In the genomic region with DNA sequence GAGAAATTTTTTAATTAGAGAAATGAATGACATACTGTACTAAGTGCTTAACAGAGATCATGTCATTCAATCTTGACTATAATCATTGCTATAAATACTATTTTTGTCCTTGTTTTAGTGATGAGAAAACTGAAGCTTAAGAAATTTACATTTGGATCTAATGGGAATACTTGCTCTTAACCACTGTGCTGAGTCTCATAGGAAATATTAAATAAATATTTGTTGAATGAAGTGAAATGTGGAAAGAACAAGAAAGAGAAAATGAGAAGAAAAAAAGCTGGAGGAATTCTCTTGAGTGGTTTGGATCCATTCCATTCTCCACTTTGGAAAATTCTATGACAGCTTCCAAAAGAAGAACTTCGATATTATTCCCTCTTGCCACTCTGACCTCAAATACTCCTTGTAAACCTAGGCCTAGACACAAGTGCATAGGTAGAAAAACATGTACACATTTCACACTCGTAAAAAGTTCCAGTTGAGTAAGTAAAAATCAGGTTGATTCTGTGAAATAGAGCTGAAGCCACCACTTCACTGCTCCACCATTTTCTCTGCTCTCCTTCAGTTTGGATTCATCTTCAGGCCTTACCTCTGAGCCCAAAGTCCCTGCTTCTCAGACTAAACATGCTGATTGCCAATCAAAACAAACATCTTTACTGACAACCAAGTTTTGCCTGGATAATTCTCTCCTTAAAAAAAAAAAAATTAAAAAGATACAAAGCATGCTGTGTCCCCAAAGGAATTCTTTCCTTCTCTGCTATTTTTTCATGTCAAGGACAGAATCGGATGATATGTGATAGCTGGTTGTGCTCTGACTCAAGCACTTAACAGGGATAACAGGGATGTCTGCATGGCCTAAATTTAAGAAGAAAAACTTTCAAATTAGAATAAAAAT, we compare ENCODE assay signal across 24 cellular contexts.
DNase-seq lines count a peak whose midpoint lies in the region; ATAC-seq, FAIRE-seq and TF ChIP-seq lines count a peak whose summit lies in the region.
"Had no signal": no experiment of that assay in that cellular context is flagged by ENCODE, and none has a peak within 500 bp of the region (broad histone marks: within the 10 kb centered on the region; RNA-seq: fewer than 3 reads in every experiment).

No MANE protein-coding gene starts in this region.

- no peaks in the 10 kb centered on the region for H3K79me2 ChIP-seq in H1 (ENCODE audit: control insufficient read depth in 1 of 2, insufficient read depth in 2 of 2, low read length in 2 of 2)

- no peak overlapping the region for H2BK5ac ChIP-seq in H1 (ENCODE audit: low read depth, low read length)

- POLR2A ChIA-PET in H1 (lab: Charles Lee; ENCODE audit: partially characterized antibody): no interaction called here

- no peak overlapping the region for H4K8ac ChIP-seq in H1 (ENCODE audit: extremely low read depth, insufficient read depth, low read length)

- DNase-seq in H1 (ENCODE audit: low read depth in 1 of 2, low spot score in 2 of 2) (no peak), mesothelial cell of epicardium (ENCODE audit: low spot score in 2 of 2, unreplicated experiment in 2 of 2) (no peak), suprapubic skin (ENCODE audit: low spot score in 2 of 2) (no peak)
- DNase-seq in effector memory CD4-positive, alpha-beta T cell: no peak
- no peak for DNase-seq in stimulated activated CD8-positive, alpha-beta memory T cell treated with anti-CD3 and anti-CD28 coated beads, Interleukin-4, amount 100 ng/mL, for 48 hours
- DNase-seq: activated CD4-positive, alpha-beta T cell treated with anti-CD3 and anti-CD28 coated beads, Interleukin-2, amount 50 U/mL, for 48 hours; activated CD4-positive, CD25-positive, alpha-beta regulatory T cell; cerebellar nuclear complex; COR-L47; DMS53; dorsolateral prefrontal cortex; H9; head of caudate nucleus; NCI-H1105; NCI-H1930; NCI-H524 treated with DMSO at 0.1 percent for 48 hours; psoas muscle had no signal

- H3K27ac Mint-ChIP-seq in mesothelial cell of epicardium: peak overlapping the region; percentile 21
- H3K27ac Mint-ChIP-seq in stimulated activated memory B cell treated with anti-CD40 and anti-IgM and Interleukin-4, amounts not matched to agents 10 μg/mL and 1 μg/mL and 100 μg/mL, for 72 hours: no peak overlapping the region
- H3K27ac Mint-ChIP-seq: activated naive CD4-positive, alpha-beta T cell treated with anti-CD3 and anti-CD28 coated beads, Interleukin-2, amount 50 U/mL, for 24 hours; memory B cell had no signal

- H4K5ac ChIP-seq in H1 (ENCODE audit: insufficient read length, low read depth, low read length): no peak overlapping the region

- no peaks in the 10 kb centered on the region for H3K9me3 ChIP-seq in H1 (ENCODE audit: insufficient read depth in 2 of 2, low read depth in 1 of 2, low read length in 1 of 2)
- H3K9me3 ChIP-seq in suprapubic skin: no peaks in the 10 kb centered on the region
- no peaks in the 10 kb centered on the region for H3K9me3 ChIP-seq in effector memory CD4-positive, alpha-beta T cell (ENCODE audit: control insufficient read depth, low read length)
- H3K9me3 ChIP-seq: BLaER1 treated with 17β-estradiol and CSF1 and Interleukin-3, amounts not matched to agents 10 nM and 100 nM; psoas muscle had no signal

- no peaks in the 10 kb centered on the region for H3K27me3 Mint-ChIP-seq in mesothelial cell of epicardium (ENCODE audit: low read depth)
- no peaks in the 10 kb centered on the region for H3K27me3 Mint-ChIP-seq in stimulated activated memory B cell treated with anti-CD40 and anti-IgM and Interleukin-4, amounts not matched to agents 10 μg/mL and 1 μg/mL and 100 μg/mL, for 72 hours
- H3K27me3 Mint-ChIP-seq: activated naive CD4-positive, alpha-beta T cell treated with anti-CD3 and anti-CD28 coated beads, Interleukin-2, amount 50 U/mL, for 24 hours; memory B cell had no signal

- no peak overlapping the region for H2BK15ac ChIP-seq in H1 (ENCODE audit: low read length)

- no peak overlapping the region for H2AK5ac ChIP-seq in H1 (ENCODE audit: low read depth, low read length)

- no peaks in the 10 kb centered on the region for H3K23me2 ChIP-seq in H1 (ENCODE audit: low read depth, low read length)

- no peak overlapping the region for H2BK12ac ChIP-seq in H1 (ENCODE audit: low read depth, low read length)

- H3K36me3 Mint-ChIP-seq in mesothelial cell of epicardium: no peaks in the 10 kb centered on the region
- no peaks in the 10 kb centered on the region for H3K36me3 Mint-ChIP-seq in stimulated activated memory B cell treated with anti-CD40 and anti-IgM and Interleukin-4, amounts not matched to agents 10 μg/mL and 1 μg/mL and 100 μg/mL, for 72 hours
- H3K36me3 Mint-ChIP-seq: activated naive CD4-positive, alpha-beta T cell treated with anti-CD3 and anti-CD28 coated beads, Interleukin-2, amount 50 U/mL, for 24 hours; memory B cell had no signal

- H3K4me2 ChIP-seq in H1 (ENCODE audit: insufficient read depth in 1 of 2, low read depth in 2 of 2, low read length in 2 of 2): no peak overlapping the region
- H3K4me2 ChIP-seq: BLaER1 treated with 17β-estradiol and CSF1 and Interleukin-3, amounts not matched to agents 10 nM and 100 nM had no signal

- no peak overlapping the region for H4K91ac ChIP-seq in H1 (replicated peaks; ENCODE audit: insufficient read length, low read length)

- H3K4me3 ChIP-seq in H1 (ENCODE audit: extremely low read depth in 1 of 4, insufficient read depth in 2 of 4, low read depth in 3 of 4, low read length in 4 of 4) (no peak overlapping the region), suprapubic skin (no peak overlapping the region)
- no peak overlapping the region for H3K4me3 ChIP-seq in effector memory CD4-positive, alpha-beta T cell (ENCODE audit: insufficient read depth, low read depth, low read length, poor library complexity, severe bottlenecking)
- H3K4me3 ChIP-seq: BLaER1 treated with 17β-estradiol and CSF1 and Interleukin-3, amounts not matched to agents 10 nM and 100 nM; dorsolateral prefrontal cortex; psoas muscle; SJSA1 had no signal

- no peaks in the 10 kb centered on the region for H3K79me1 ChIP-seq in H1 (ENCODE audit: low read depth, low read length)

- H2AFZ ChIP-seq in H1 (ENCODE audit: low read length): 0 out of 2 replicates have a peak overlapping the region, but pooled peaks have one; percentile 10

- H3K18ac ChIP-seq in H1 (ENCODE audit: extremely low read depth, low read length): no peak overlapping the region

- FAIRE-seq in H1 (lab: Jason Lieb, UNC): no peak
- FAIRE-seq: endothelial cell of umbilical vein had no signal

- no peak overlapping the region for H3K4ac ChIP-seq in H1 (replicated peaks; ENCODE audit: insufficient read length, low read depth, low read length)

- TF ChIP-seq CTCF in H1 (IDR thresholded peaks at IDR 0.05; ENCODE audit: control extremely low read depth in 1 of 3, insufficient read depth in 1 of 3, low read depth in 1 of 3, low read length in 3 of 3): no peak
- no peak for TF ChIP-seq CTCF in mesothelial cell of epicardium (IDR thresholded peaks at IDR 0.05; ENCODE audit: unreplicated experiment)
- no peak for TF ChIP-seq CTCF in suprapubic skin (IDR thresholded peaks at IDR 0.05)

- no peaks in the 10 kb centered on the region for H3K27me3 ChIP-seq in H1 (replicated peaks in 1 of 4; ENCODE audit: control insufficient read depth in 3 of 4, extremely low read depth in 1 of 4, insufficient read depth in 3 of 4, low read length in 3 of 4)
- H3K27me3 ChIP-seq in suprapubic skin: no peaks in the 10 kb centered on the region
- H3K27me3 ChIP-seq in effector memory CD4-positive, alpha-beta T cell (replicated peaks; ENCODE audit: control insufficient read depth, insufficient read depth, low read length, poor library complexity, severe bottlenecking): no peaks in the 10 kb centered on the region
- H3K27me3 ChIP-seq: BLaER1 treated with 17β-estradiol and CSF1 and Interleukin-3, amounts not matched to agents 10 nM and 100 nM; dorsolateral prefrontal cortex; SJSA1 had no signal

- peaks cover 12% of the 10 kb centered on the region for H3K4me1 Mint-ChIP-seq in mesothelial cell of epicardium
- H3K4me1 Mint-ChIP-seq in stimulated activated memory B cell treated with anti-CD40 and anti-IgM and Interleukin-4, amounts not matched to agents 10 μg/mL and 1 μg/mL and 100 μg/mL, for 72 hours: no peaks in the 10 kb centered on the region
- H3K4me1 Mint-ChIP-seq: activated naive CD4-positive, alpha-beta T cell treated with anti-CD3 and anti-CD28 coated beads, Interleukin-2, amount 50 U/mL, for 24 hours; memory B cell had no signal

- no peak overlapping the region for H3K23ac ChIP-seq in H1 (ENCODE audit: insufficient read length)

- no peak overlapping the region for H3K56ac ChIP-seq in H1 (replicated peaks; ENCODE audit: insufficient read length, low read depth, low read length)

- H3K4me3 Mint-ChIP-seq in mesothelial cell of epicardium: no peak overlapping the region
- H3K4me3 Mint-ChIP-seq in stimulated activated memory B cell treated with anti-CD40 and anti-IgM and Interleukin-4, amounts not matched to agents 10 μg/mL and 1 μg/mL and 100 μg/mL, for 72 hours: no peak overlapping the region
- H3K4me3 Mint-ChIP-seq: activated naive CD4-positive, alpha-beta T cell treated with anti-CD3 and anti-CD28 coated beads, Interleukin-2, amount 50 U/mL, for 24 hours; H9; memory B cell had no signal

- no peaks in the 10 kb centered on the region for H3K36me3 ChIP-seq in H1 (ENCODE audit: control insufficient read depth in 2 of 4, insufficient read depth in 4 of 4, low read length in 3 of 4)
- H3K36me3 ChIP-seq in suprapubic skin: no peaks in the 10 kb centered on the region
- H3K36me3 ChIP-seq in effector memory CD4-positive, alpha-beta T cell (ENCODE audit: control insufficient read depth, insufficient read depth, low read length): no peaks in the 10 kb centered on the region
- H3K36me3 ChIP-seq: BLaER1 treated with 17β-estradiol and CSF1 and Interleukin-3, amounts not matched to agents 10 nM and 100 nM; SJSA1 had no signal

- no peak for TF ChIP-seq RAD21 in H1 (IDR thresholded peaks at IDR 0.05 in 1 of 2, conservative IDR thresholded peaks at IDR 0.05 in 1 of 2; ENCODE audit: low read depth in 2 of 2, low read length in 2 of 2)

- no peak overlapping the region for H3K14ac ChIP-seq in H1 (ENCODE audit: insufficient read length)

- no peak overlapping the region for H3K9ac ChIP-seq in H1 (replicated peaks in 1 of 4; ENCODE audit: extremely low read depth in 1 of 4, low read depth in 3 of 4, low read length in 3 of 4)
- H3K9ac ChIP-seq: BLaER1 treated with 17β-estradiol and CSF1 and Interleukin-3, amounts not matched to agents 10 nM and 100 nM had no signal

- 91% methylated on average over 3 of the region's 3 CpGs; no CpG with 5 or more reads in 1 of the 2 experiments for WGBS in H1 (ENCODE audit: extremely low coverage in 1 of 2, insufficient coverage in 1 of 2, insufficient read length in 1 of 2, insufficient replicate concordance in 2 of 2, low coverage in 1 of 2, low lambda C conversion rate in 2 of 2, missing lambda C conversion rate in 1 of 2), 2 experiments
- WGBS in suprapubic skin: 38% methylated on average over 3 of the region's 3 CpGs

- ATAC-seq in SK-N-SH treated with all-trans-retinoic acid at 6 μM for 48 hours: peak; percentile 80
- no peak for ATAC-seq in stimulated activated memory B cell treated with anti-CD40 and anti-IgM and Interleukin-4, amounts not matched to agents 10 μg/mL and 1 μg/mL and 100 μg/mL, for 72 hours
- ATAC-seq: psoas muscle had no signal

- H2BK20ac ChIP-seq in H1 (ENCODE audit: low read length): no peak overlapping the region

- H3K27ac ChIP-seq in H1 (ENCODE audit: low read depth, low read length) (no peak overlapping the region), suprapubic skin (peak overlapping the region; percentile 54)
- no peak overlapping the region for H3K27ac ChIP-seq in effector memory CD4-positive, alpha-beta T cell (ENCODE audit: insufficient read depth, low read length, poor library complexity, severe bottlenecking)
- H3K27ac ChIP-seq: BLaER1 treated with 17β-estradiol and CSF1 and Interleukin-3, amounts not matched to agents 10 nM and 100 nM; dorsolateral prefrontal cortex; psoas muscle; SJSA1 had no signal

- H4K20me1 ChIP-seq in H1 (replicated peaks in 1 of 2; ENCODE audit: control insufficient read depth in 1 of 2, insufficient read depth in 2 of 2, low read length in 2 of 2): no peaks in the 10 kb centered on the region
- H4K20me1 ChIP-seq: BLaER1 treated with 17β-estradiol and CSF1 and Interleukin-3, amounts not matched to agents 10 nM and 100 nM had no signal

- CTCF ChIA-PET in H1 (lab: Charles Lee; ENCODE audit: partially characterized antibody): interaction anchor here (1.3 to 1.5 kb wide), 2 partner anchors 21 to 188 kb away, joined by 3 to 5 read pairs; no protein-coding TSS in a partner anchor

- no peak for TF ChIP-seq EP300 in H1 (IDR thresholded peaks at IDR 0.05; ENCODE audit: borderline replicate concordance in 1 of 2, low read depth in 2 of 2, low read length in 2 of 2)
- TF ChIP-seq EP300 in suprapubic skin (IDR thresholded peaks at IDR 0.05): no peak

- TF ChIP-seq POLR2A in H1 (IDR thresholded peaks at IDR 0.05; ENCODE audit: control extremely low read depth in 1 of 2, low read depth in 2 of 2, low read length in 2 of 2) (no peak), suprapubic skin (IDR thresholded peaks at IDR 0.05) (no peak)

- H2BK120ac ChIP-seq in H1 (replicated peaks; ENCODE audit: low read depth, low read length): no peak overlapping the region

- peaks cover 12% of the 10 kb centered on the region for H3K9me3 Mint-ChIP-seq in mesothelial cell of epicardium
- H3K9me3 Mint-ChIP-seq in stimulated activated memory B cell treated with anti-CD40 and anti-IgM and Interleukin-4, amounts not matched to agents 10 μg/mL and 1 μg/mL and 100 μg/mL, for 72 hours: peaks cover 4% of the 10 kb centered on the region
- H3K9me3 Mint-ChIP-seq: activated naive CD4-positive, alpha-beta T cell treated with anti-CD3 and anti-CD28 coated beads, Interleukin-2, amount 50 U/mL, for 24 hours; memory B cell had no signal

- H3K4me1 ChIP-seq in H1 (replicated peaks in 1 of 4; ENCODE audit: control insufficient read depth in 3 of 4, insufficient read depth in 4 of 4, low read length in 3 of 4) (no peaks in the 10 kb centered on the region), suprapubic skin (peaks cover 23% of the 10 kb centered on the region)
- no peaks in the 10 kb centered on the region for H3K4me1 ChIP-seq in effector memory CD4-positive, alpha-beta T cell (ENCODE audit: control insufficient read depth, insufficient read depth, low read length, poor library complexity, severe bottlenecking)
- H3K4me1 ChIP-seq: psoas muscle, SJSA1 had no signal
